Comparison of ENCODE assay signal across 8 cellular contexts in the genomic region with DNA sequence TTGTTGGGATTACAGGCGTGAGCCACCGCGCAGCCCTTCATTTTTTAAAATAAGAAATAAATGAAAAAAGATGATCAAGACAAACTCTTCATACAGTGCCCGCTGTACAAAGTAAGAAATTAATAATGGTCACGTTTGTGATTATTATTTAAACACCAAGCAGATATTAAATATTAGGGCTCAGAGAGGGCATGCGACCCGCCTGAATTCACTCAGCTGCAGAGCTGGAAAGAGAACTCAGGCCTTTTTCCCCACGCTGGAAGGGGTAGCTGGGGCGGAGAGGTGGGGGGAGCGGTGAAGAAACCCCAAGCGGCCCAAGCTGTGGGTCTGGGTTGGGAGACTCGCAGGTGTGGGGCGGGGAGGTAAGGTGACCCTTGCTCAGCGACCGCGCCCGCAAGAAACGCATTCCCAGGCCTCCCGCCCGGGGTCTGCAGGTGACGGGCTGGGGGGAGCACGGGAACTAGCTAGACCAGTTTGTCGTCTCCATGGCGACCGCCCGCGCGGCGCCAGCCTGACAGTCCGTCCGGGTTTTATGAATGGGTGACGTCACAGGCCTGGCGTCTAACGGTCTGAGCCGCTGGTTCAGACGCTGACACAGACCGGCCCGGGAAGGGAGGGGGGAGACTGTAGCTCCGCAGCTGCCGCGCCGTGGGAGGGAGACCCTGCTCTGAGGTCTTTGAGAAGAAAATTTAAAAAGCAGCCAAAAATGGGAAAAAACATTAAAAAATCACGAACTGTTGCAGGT. TPM values are rescaled to one million over a fixed set of nuclear protein-coding genes. Genes with fewer than 3 reads are reported as not detected.
DNase-seq lines count a peak whose midpoint lies in the region; TF ChIP-seq lines count a peak whose summit lies in the region.

No MANE protein-coding gene starts in this region.

- H3K36me3 ChIP-seq in left ventricle myocardium inferior (no peaks in the 10 kb centered on the region), tibial nerve (no peaks in the 10 kb centered on the region)

- H3K27me3 ChIP-seq in left ventricle myocardium inferior (ENCODE audit: low read depth) (peaks cover 4% of the 10 kb centered on the region), tibial nerve (no peaks in the 10 kb centered on the region)

- POLR2A ChIA-PET in HEK293T (lab: Yijun Ruan, JAX), result interaction anchor here (1.1 to 12.0 kb wide), 11 partner anchors 8 to 135 kb away, joined by 3 to 260 read pairs (median 8); a partner anchor contains a TSS

- no peaks in the 10 kb centered on the region for H3K9me3 Mint-ChIP-seq in T-helper 1 cell treated with Interleukin-12 subunit alpha and Interleukin-12 subunit beta and Interleukin-4 antibody, amounts not matched to agents 30 μg/mL and 1 μg/mL, for 36 hours

- DNase-seq in DMS79 treated with DMSO at 0.1 percent for 48 hours (lab: John Stamatoyannopoulos, UW) (peak; percentile 100), HEK293T (ENCODE audit: extremely low spot score) (peak; percentile 92), NCI-H187 treated with DMSO at 0.1 percent for 48 hours (lab: John Stamatoyannopoulos, UW) (peak; percentile 85), amygdala (lab: John Stamatoyannopoulos, UW) (peak in 54 of 56 donors; percentile 29 to 98 (median 88)), left ventricle myocardium inferior (peak; percentile 92), posterior cingulate gyrus (peak; percentile 84 to 99 (median 92)), tibial nerve (ENCODE audit: low spot score in 2 of 2) (peak; percentile 82 to 83)

- H3K27ac ChIP-seq in left ventricle myocardium inferior (replicated peaks), result peak overlapping the region; percentile 93
- H3K27ac ChIP-seq in tibial nerve, result peak overlapping the region; percentile 80 to 94 (median 89)

- H3K36me3 Mint-ChIP-seq in T-helper 1 cell treated with Interleukin-12 subunit alpha and Interleukin-12 subunit beta and Interleukin-4 antibody, amounts not matched to agents 30 μg/mL and 1 μg/mL, for 36 hours (ENCODE audit: low read depth), result no peaks in the 10 kb centered on the region

- CTCF ChIA-PET in HEK293T (lab: Yijun Ruan, JAX), result interaction anchor here (0.5 to 2.4 kb wide), 8 partner anchors 9 to 136 kb away, joined by 3 to 20 read pairs (median 4); no protein-coding TSS in a partner anchor

- TF ChIP-seq EP300 in tibial nerve (IDR thresholded peaks at IDR 0.05), result peak; percentile 69 to 86

- peak overlapping the region; percentile 63 for H3K27ac Mint-ChIP-seq in T-helper 1 cell treated with Interleukin-12 subunit alpha and Interleukin-12 subunit beta and Interleukin-4 antibody, amounts not matched to agents 30 μg/mL and 1 μg/mL, for 36 hours

- H3K9me3 ChIP-seq in left ventricle myocardium inferior (replicated peaks), result no peaks in the 10 kb centered on the region
- no peaks in the 10 kb centered on the region for H3K9me3 ChIP-seq in tibial nerve

- H3K4me1 ChIP-seq in left ventricle myocardium inferior (peaks cover 53% of the 10 kb centered on the region), tibial nerve (peaks cover 0 to 42% (median 30%) of the 10 kb centered on the region in 4 donors)

- no peak for TF ChIP-seq CTCF in left ventricle myocardium inferior (IDR thresholded peaks at IDR 0.05; ENCODE audit: borderline replicate concordance)
- no peak for TF ChIP-seq CTCF in tibial nerve (IDR thresholded peaks at IDR 0.05)

- intact Hi-C loops in left ventricle myocardium inferior (cut with micrococcal nuclease), result loop anchor here (2.0 kb wide), 1 partner anchor 31 kb away; no protein-coding TSS in a partner anchor
- intact Hi-C loops in posterior cingulate gyrus (cut with DNase I), result no loop called here

- H3K4me3 ChIP-seq in left ventricle myocardium inferior (peak overlapping the region; percentile 78), tibial nerve (peak overlapping the region; percentile 57 to 65 (median 62))

- H3K4me3 Mint-ChIP-seq in T-helper 1 cell treated with Interleukin-12 subunit alpha and Interleukin-12 subunit beta and Interleukin-4 antibody, amounts not matched to agents 30 μg/mL and 1 μg/mL, for 36 hours, result peak overlapping the region; percentile 90

- H3K4me1 Mint-ChIP-seq in T-helper 1 cell treated with Interleukin-12 subunit alpha and Interleukin-12 subunit beta and Interleukin-4 antibody, amounts not matched to agents 30 μg/mL and 1 μg/mL, for 36 hours (ENCODE audit: low read depth), result peaks cover 20% of the 10 kb centered on the region

- H3K27me3 Mint-ChIP-seq in T-helper 1 cell treated with Interleukin-12 subunit alpha and Interleukin-12 subunit beta and Interleukin-4 antibody, amounts not matched to agents 30 μg/mL and 1 μg/mL, for 36 hours (ENCODE audit: low read depth), result peaks cover 53% of the 10 kb centered on the region

- TF ChIP-seq POLR2A in tibial nerve (IDR thresholded peaks at IDR 0.05), result peak; percentile 71 to 76

- WGBS in tibial nerve, 2 donors, result 10 to 13% methylated on average over 43 of the region's 43 CpGs

TF ChIP-seq in HEK293T, 16 proteins besides CTCF, POLR2A, EP300 and RAD21:
- TF ChIP-seq FOXA1 (IDR thresholded peaks at IDR 0.05), result no peak
- TF ChIP-seq, protein P1, sequence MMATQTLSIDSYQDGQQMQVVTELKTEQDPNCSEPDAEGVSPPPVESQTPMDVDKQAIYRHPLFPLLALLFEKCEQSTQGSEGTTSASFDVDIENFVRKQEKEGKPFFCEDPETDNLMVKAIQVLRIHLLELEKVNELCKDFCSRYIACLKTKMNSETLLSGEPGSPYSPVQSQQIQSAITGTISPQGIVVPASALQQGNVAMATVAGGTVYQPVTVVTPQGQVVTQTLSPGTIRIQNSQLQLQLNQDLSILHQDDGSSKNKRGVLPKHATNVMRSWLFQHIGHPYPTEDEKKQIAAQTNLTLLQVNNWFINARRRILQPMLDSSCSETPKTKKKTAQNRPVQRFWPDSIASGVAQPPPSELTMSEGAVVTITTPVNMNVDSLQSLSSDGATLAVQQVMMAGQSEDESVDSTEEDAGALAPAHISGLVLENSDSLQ (IDR thresholded peaks at IDR 0.05), result peak; percentile 90

RNA-seq across cellular contexts. Expression of a gene that starts 1.1 kb away (rescaled TPM):
- total RNA-seq in left ventricle myocardium inferior (91.5 TPM), tibial nerve (100 to 1,000 TPM; 524 to 962 (median 571) TPM)

RNA-seq across cellular contexts. Expression of a gene that starts 33.7 kb away (rescaled TPM):
- total RNA-seq in left ventricle myocardium inferior (7.6 TPM), tibial nerve (1 to 10 TPM in 3 of 4 donors, not detected in 1; 1.6 to 8.2 (median 4.2) TPM)

Comparison
In these comparisons a context has a peak if more than half of its experiments do, and no peak if none do; other contexts are left out.
1. Peak in every context shown above with its lines: DNase-seq, H3K4me3 ChIP-seq and H3K27ac ChIP-seq.